In the genomic region with DNA sequence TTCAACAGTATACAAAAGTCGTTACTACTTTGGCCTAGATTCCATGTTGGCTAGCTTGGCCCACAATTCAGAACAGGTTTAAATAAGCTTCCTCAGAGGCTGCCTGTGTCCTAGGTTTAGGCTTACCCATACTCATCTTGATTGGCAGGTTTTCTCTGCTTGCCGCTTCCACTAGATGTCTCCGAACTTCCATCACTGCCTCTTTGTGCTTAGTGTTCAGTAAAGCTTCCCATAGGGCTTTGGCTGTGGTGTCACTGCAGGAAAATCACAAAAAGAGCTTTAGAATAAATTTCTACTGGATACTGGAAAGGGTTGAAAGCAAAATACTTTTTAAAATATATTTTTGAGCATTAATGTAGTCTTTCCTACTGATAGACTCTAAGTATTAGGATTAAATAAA, we compare ENCODE assay signal across 8 cellular contexts. TPM values are rescaled to one million over a fixed set of nuclear protein-coding genes. Genes with fewer than 3 reads are reported as not detected.
A peak's percentile ranks its signal among the peaks of the same experiment; 100 is the strongest.
DNase-seq lines count a peak whose midpoint lies in the region; ATAC-seq and TF ChIP-seq lines count a peak whose summit lies in the region.

No MANE protein-coding gene starts in this region.

- H3K36me3 Mint-ChIP-seq in T-cell: peaks cover 31% of the 10 kb centered on the region

- H3K4me3 Mint-ChIP-seq in T-cell: no peak overlapping the region

- POLR2A ChIA-PET in T-cell (lab: Charles Lee): no interaction called here

- no peak overlapping the region for H3K4me3 ChIP-seq in dorsolateral prefrontal cortex

- H3K27me3 Mint-ChIP-seq in T-cell: no peaks in the 10 kb centered on the region

- H3K9me3 Mint-ChIP-seq in T-cell: no peaks in the 10 kb centered on the region

- no peak overlapping the region for H3K27ac Mint-ChIP-seq in T-cell

- DNase-seq in EL (peak; percentile 14), NCI-H226 (peak; percentile 11), dorsolateral prefrontal cortex (peak in 3 of 10 donors; percentile 7 to 44 (median 43)), medulla oblongata (ENCODE audit: extremely low spot score) (peak; percentile 79), NCI-H2227 (lab: John Stamatoyannopoulos, UW; ENCODE audit: unreplicated experiment) (no peak), T-cell (no peak), Right ventricle myocardium inferior (ENCODE audit: missing footprints) (no peak)

- CTCF ChIA-PET in T-cell (lab: Charles Lee): interaction anchor here in 1 of 2 donors (0.6 kb wide), 1 partner anchor 53 kb away, joined by 3 read pairs; the partner anchor contains the start of gene SCFD2

- intact Hi-C loops in dorsolateral prefrontal cortex (cut with DNase I): loop anchor here in 1 of 2 donors (10.0 kb wide), 1 partner anchor 491 kb away; no protein-coding TSS in a partner anchor
- intact Hi-C loops in Right ventricle myocardium inferior (cut with DNase I): no loop called here

- ATAC-seq in T-cell (replicated peaks in 1 of 4): no peak
- no peak for ATAC-seq in Right ventricle myocardium inferior
- no peak for ATAC-seq in GM21367 (IDR thresholded peaks at IDR 0.05; ENCODE audit: unreplicated experiment)

- H3K27ac ChIP-seq in dorsolateral prefrontal cortex: no peak overlapping the region

- peak in 47 of 56 donors; percentile 9 to 71 (median 38) for TF ChIP-seq CTCF in dorsolateral prefrontal cortex (IDR thresholded peaks at IDR 0.05 in 54 of 56, conservative IDR thresholded peaks at IDR 0.05 in 2 of 56; ENCODE audit: low read depth in 1 of 56, partially characterized antibody in 56 of 56)

- H3K4me1 Mint-ChIP-seq in T-cell: peaks cover 23 to 34% (median 24%) of the 10 kb centered on the region in 3 donors

- H3K27me3 ChIP-seq in dorsolateral prefrontal cortex: no peaks in the 10 kb centered on the region

RNA-seq across cellular contexts. Expression of gene SCFD2, which starts 52.4 kb away (rescaled TPM):
- total RNA-seq in dorsolateral prefrontal cortex (10 to 100 TPM; 13.8 to 29.8 (median 23.4) TPM), T-cell (10 to 100 TPM; 19.0 to 28.9 (median 21.8) TPM), Right ventricle myocardium inferior (10.0 TPM)

Comparison
In these comparisons a context has a peak if more than half of its experiments do, and no peak if none do; other contexts are left out.
1. DNase-seq: peak in EL (single experiment), NCI-H226 (single experiment) and medulla oblongata (single experiment); none in NCI-H2227 (single experiment), T-cell (0 of 34) and Right ventricle myocardium inferior (single experiment).